In genomic region chr2:183035298-183035953, GRCh38 we compare ENCODE assay signal across 10 cellular contexts. TPM values are rescaled to one million over a fixed set of nuclear protein-coding genes. Genes with fewer than 3 reads are reported as not detected.
A peak's percentile ranks its signal among the peaks of the same experiment; 100 is the strongest.
DNase-seq lines count a peak whose midpoint lies in the region; ATAC-seq and TF ChIP-seq lines count a peak whose summit lies in the region.
"Had no signal": no experiment of that assay in that cellular context is flagged by ENCODE, and none has a peak within 500 bp of the region (broad histone marks: within the 10 kb centered on the region; RNA-seq: fewer than 3 reads in every experiment).

No MANE protein-coding gene starts in this region.

- H3K9me3 ChIP-seq in left lung (no peaks in the 10 kb centered on the region), Peyer's patch (peaks cover 0 to 6% (median 0%) of the 10 kb centered on the region in 4 donors)

- H3K36me3 ChIP-seq in rectal smooth muscle tissue (ENCODE audit: control insufficient read depth, insufficient read depth, low read length) (no peaks in the 10 kb centered on the region), left lung (no peaks in the 10 kb centered on the region), Peyer's patch (no peaks in the 10 kb centered on the region)

- no peak overlapping the region for H3K9ac ChIP-seq in rectal smooth muscle tissue (ENCODE audit: low read length)

- TF ChIP-seq POLR2A in erythroblast (IDR thresholded peaks at IDR 0.05; ENCODE audit: low read length) (no peak), Peyer's patch (IDR thresholded peaks at IDR 0.05) (no peak)

- H3K4me3 ChIP-seq in rectal smooth muscle tissue (ENCODE audit: low read length) (no peak overlapping the region), left lung (peak overlapping the region in 1 of 2 donors; percentile 56), Peyer's patch (peak overlapping the region in 2 of 4 donors; percentile 73 to 92)
- H3K4me3 ChIP-seq: lung had no signal

- peaks cover 35% of the 10 kb centered on the region for H3K4me1 ChIP-seq in rectal smooth muscle tissue (ENCODE audit: control insufficient read depth, insufficient read depth, low read length)
- peaks cover 4 to 54% of the 10 kb centered on the region in 2 donors for H3K4me1 ChIP-seq in left lung
- H3K4me1 ChIP-seq in Peyer's patch = peaks cover 0 to 48% (median 12%) of the 10 kb centered on the region in 4 donors

- DNase-seq in G401 (ENCODE audit: low spot score) (peak; percentile 42), OCI-M1 (lab: John Stamatoyannopoulos, UW) (peak; percentile 53), erythroblast (lab: John Stamatoyannopoulos, UW) (peak; percentile 32 to 49), left lung (no peak), NCI-H524 (lab: John Stamatoyannopoulos, UW) (no peak), Peyer's patch (no peak), D341Med (ENCODE audit: low spot score) (no peak)
- DNase-seq: activated CD4-positive, alpha-beta memory T cell treated with anti-CD3 and anti-CD28 coated beads, Interleukin-2, amount 10 ng/mL, durations not matched to agents 7 days and 5 days had no signal

- in situ Hi-C loops in G401 (cut with HindIII; ENCODE audit: low sequenced_read_pairs) = no loop called here

- H3K27ac ChIP-seq in rectal smooth muscle tissue (ENCODE audit: low read depth, low read length) (peak overlapping the region; percentile 48), left lung (peak overlapping the region in 1 of 2 donors; percentile 28), Peyer's patch (no peak overlapping the region)

- no peak for TF ChIP-seq CTCF in left lung (IDR thresholded peaks at IDR 0.05)
- no peak for TF ChIP-seq CTCF in Peyer's patch (IDR thresholded peaks at IDR 0.05)

- intact Hi-C loops in left lung (cut with DNase I) = no loop called here

- H3K27me3 ChIP-seq in rectal smooth muscle tissue (ENCODE audit: control insufficient read depth, insufficient read depth, low read length) = no peaks in the 10 kb centered on the region
- H3K27me3 ChIP-seq in left lung = peaks cover 0 to 100% of the 10 kb centered on the region in 2 donors
- no peaks in the 10 kb centered on the region for H3K27me3 ChIP-seq in Peyer's patch

- ATAC-seq in left lung = no peak

RNA-seq across cellular contexts. Expression of gene NCKAP1, which starts 2.8 kb away (rescaled TPM):
- total RNA-seq in G401 (2014; rRNA removed; shearing (Covaris generic)) = 116 and 163 TPM in 2 replicates
- total RNA-seq in left lung (100 to 1,000 TPM; 119 to 128 TPM), Peyer's patch (10 to 100 TPM; 33.8 to 96.5 (median 77.4) TPM)

RNA-seq across cellular contexts. Expression of gene DUSP19, which starts 43.1 kb away (rescaled TPM):
- 3.4 and 4.6 TPM in 2 replicates for total RNA-seq in G401 (2014; rRNA removed; shearing (Covaris generic))
- total RNA-seq in left lung = 1 to 10 TPM; 4.2 to 5.9 TPM
- 1 to 10 TPM in 3 of 4 donors, under 1 TPM in 1; 0.28 to 2.5 (median 1.7) TPM for total RNA-seq in Peyer's patch

Comparison
In these comparisons a context has a peak if more than half of its experiments do, and no peak if none do; other contexts are left out.
1. DNase-seq: peak in G401 (single experiment), OCI-M1 (single experiment) and erythroblast (2 of 2); none in left lung (0 of 2), NCI-H524 (0 of 2), Peyer's patch (0 of 3) and D341Med (single experiment).